In the genomic region with DNA sequence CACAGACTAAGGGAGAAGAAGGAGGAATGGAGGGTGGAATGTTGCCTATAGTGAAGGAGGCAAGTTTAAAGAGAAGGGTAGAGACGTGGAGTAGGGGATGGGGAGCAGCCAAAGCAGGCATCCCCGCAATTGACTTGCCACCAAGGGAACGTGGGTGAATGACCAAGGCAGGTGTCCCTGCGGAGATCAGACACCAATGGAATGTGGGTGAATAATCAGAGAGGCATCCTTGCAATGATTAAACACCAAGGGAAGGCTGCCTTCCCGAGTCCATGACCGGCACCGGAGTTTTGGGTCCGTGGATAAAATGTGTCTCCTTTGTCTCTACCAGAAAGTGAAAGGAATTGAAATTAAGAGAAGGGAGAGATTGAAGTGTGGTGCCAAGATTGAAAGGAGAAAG, we compare ENCODE assay signal across 7 cellular contexts.
A peak's percentile ranks its signal among the peaks of the same experiment; 100 is the strongest.
DNase-seq lines count a peak whose midpoint lies in the region; TF ChIP-seq lines count a peak whose summit lies in the region.
"Not testable (repeated sequence)": the region's sequence is repeated elsewhere in the genome, so short reads cannot be mapped to it uniquely, and the experiment has no call there.

No MANE protein-coding gene starts in this region.

- not testable (repeated sequence) for H3K9me3 ChIP-seq in SJCRH30 (replicated peaks); skeletal muscle satellite cell (replicated peaks; ENCODE audit: low read length)

- not testable (repeated sequence) for H3K27me3 Mint-ChIP-seq in HFFc6 (ENCODE audit: insufficient read depth); MCF 10A (ENCODE audit: insufficient read depth, unreplicated experiment)

- H3K9me3 Mint-ChIP-seq in HFFc6; MCF 10A (ENCODE audit: unreplicated experiment): not testable (repeated sequence)

- H3K27me3 ChIP-seq in SJCRH30; skeletal muscle satellite cell (ENCODE audit: control insufficient read depth, insufficient read depth, low read length): not testable (repeated sequence)

- DNase-seq in ACHN (peak; percentile 40), SJCRH30 (peak; percentile 23 to 82), glomerular visceral epithelial cell (ENCODE audit: extremely low spot score) (peak; percentile 31), myocyte (ENCODE audit: low read depth) (peak; percentile 69)
- DNase-seq in HFFc6; MCF 10A (ENCODE audit: unreplicated experiment): not testable (repeated sequence)

- peak overlapping the region; percentile 89 for H3K27ac ChIP-seq in SJCRH30

- POLR2A ChIA-PET in MCF 10A (lab: Yijun Ruan, JAX), result interaction anchor here (0.8 kb wide), 1 partner anchor 11 kb away, joined by 3 read pairs; no protein-coding TSS in a partner anchor

- H3K36me3 Mint-ChIP-seq in HFFc6 (ENCODE audit: low read depth); MCF 10A (ENCODE audit: insufficient read depth, unreplicated experiment): not testable (repeated sequence)

- peak overlapping the region; percentile 54 for H3K4me2 ChIP-seq in skeletal muscle satellite cell (ENCODE audit: low read length)

- in situ Hi-C loops in ACHN (cut with HindIII; ENCODE audit: low pct_ligation_motif_present, low pct_unique_long_range_greater_than_20kb, low sequenced_read_pairs), result not testable (repeated sequence)

- TF ChIP-seq CTCF in HFFc6 (IDR thresholded peaks at IDR 0.05); MCF 10A (IDR thresholded peaks at IDR 0.05; ENCODE audit: unreplicated experiment): not testable (repeated sequence)

- not testable (repeated sequence) for H3K9ac ChIP-seq in skeletal muscle satellite cell (ENCODE audit: low read depth, low read length)

- not testable (repeated sequence) for H3K36me3 ChIP-seq in SJCRH30; skeletal muscle satellite cell (ENCODE audit: insufficient read depth, low read length)

- H3K4me1 ChIP-seq in SJCRH30, result peaks cover 15% of the 10 kb centered on the region; the same call in 1 of the 2 replicates
- not testable (repeated sequence) for H3K4me1 ChIP-seq in skeletal muscle satellite cell (ENCODE audit: control insufficient read depth, insufficient read depth, low read length)

- not testable (repeated sequence) for H3K27ac Mint-ChIP-seq in HFFc6; MCF 10A (ENCODE audit: low read depth, unreplicated experiment)

- CTCF ChIA-PET in MCF 10A (lab: Yijun Ruan, JAX), result not testable (repeated sequence)

- peak overlapping the region; percentile 28 for H3K4me3 ChIP-seq in SJCRH30
- not testable (repeated sequence) for H3K4me3 ChIP-seq in skeletal muscle satellite cell (ENCODE audit: low read length)

- not testable (repeated sequence) for BruUV-seq in MCF 10A (replicated peaks; lab: Mats Ljungman, UMichigan)

- intact Hi-C loops in MCF 10A (cut with micrococcal nuclease), result not testable (repeated sequence)

- H3K4me1 Mint-ChIP-seq in HFFc6 (ENCODE audit: low read depth) (peaks cover 10% of the 10 kb centered on the region; the same call in 1 of the 2 replicates), MCF 10A (ENCODE audit: insufficient read depth, unreplicated experiment) (peaks cover 12% of the 10 kb centered on the region)

- H3K4me3 Mint-ChIP-seq in HFFc6, result peak overlapping the region; percentile 65; the same call in 1 of the 2 replicates
- peak overlapping the region; percentile 17 for H3K4me3 Mint-ChIP-seq in MCF 10A (ENCODE audit: unreplicated experiment)
